8 cellular contexts compared by ENCODE assay signal in genomic region chr1:18948048-18948912, GRCh38. TPM values are rescaled to one million over a fixed set of nuclear protein-coding genes. Genes with fewer than 3 reads are reported as not detected.
DNase-seq lines count a peak whose midpoint lies in the region; ATAC-seq and TF ChIP-seq lines count a peak whose summit lies in the region.

No MANE protein-coding gene starts in this region.

- no peaks in the 10 kb centered on the region for H3K9me3 ChIP-seq in adrenal gland (replicated peaks in 1 of 3)
- H3K9me3 ChIP-seq in mesodermal cell (ENCODE audit: control insufficient read depth, low read length), result no peaks in the 10 kb centered on the region
- no peaks in the 10 kb centered on the region for H3K9me3 ChIP-seq in transverse colon

- H3K27me3 ChIP-seq in adrenal gland, result no peaks in the 10 kb centered on the region
- H3K27me3 ChIP-seq in transverse colon, result no peaks in the 10 kb centered on the region

- TF ChIP-seq CTCF in adrenal gland (IDR thresholded peaks at IDR 0.05) (no peak), transverse colon (IDR thresholded peaks at IDR 0.05) (no peak)

- intact Hi-C loops in adrenal gland (cut with DNase I) (no loop called here), transverse colon (cut with DNase I; ENCODE audit: low total_unique reads) (loop anchor here (1.0 kb wide), 1 partner anchor 27 kb away; no protein-coding TSS in a partner anchor)

- WGBS in adrenal gland, 4 donors, result 45 to 51% (median 49%) methylated on average over 15 of the region's 15 CpGs
- 83 to 87% methylated on average over 11 to 14 of the region's 15 CpGs for WGBS in mesodermal cell (ENCODE audit: insufficient coverage in 2 of 2), 2 experiments
- 57 to 100% methylated on average over 1 to 14 of the region's 15 CpGs for WGBS in transverse colon (ENCODE audit: low coverage in 1 of 2), 2 donors

- TF ChIP-seq POLR2A in adrenal gland (IDR thresholded peaks at IDR 0.05) (no peak), transverse colon (IDR thresholded peaks at IDR 0.05) (no peak)

- ATAC-seq in HG03025 (IDR thresholded peaks at IDR 0.05; ENCODE audit: low FRiP score, unreplicated experiment) (no peak), GM18498 (IDR thresholded peaks at IDR 0.05; ENCODE audit: unreplicated experiment) (no peak)

- H3K36me3 ChIP-seq in adrenal gland (replicated peaks in 1 of 2) (no peaks in the 10 kb centered on the region), mesodermal cell (ENCODE audit: control insufficient read depth, insufficient read depth, low read length) (peaks cover 7% of the 10 kb centered on the region), transverse colon (no peaks in the 10 kb centered on the region)

- TF ChIP-seq EP300 in transverse colon (IDR thresholded peaks at IDR 0.05; ENCODE audit: low read depth), result no peak

- H3K27ac ChIP-seq in adrenal gland, result peak overlapping the region; percentile 70 to 96 (median 91)
- H3K27ac ChIP-seq in mesodermal cell (ENCODE audit: low read depth, low read length, severe bottlenecking), result peak overlapping the region; percentile 95
- peak overlapping the region; percentile 83 to 91 (median 86) for H3K27ac ChIP-seq in transverse colon

- peak; percentile 36 for DNase-seq in stimulated activated CD4-positive, alpha-beta T cell treated with anti-CD3 and anti-CD28 coated beads, Interleukin-12 subunit alpha, Interleukin-12 subunit beta, amount 100 ng/mL, for 4 hours
- DNase-seq in stimulated activated CD4-positive, alpha-beta T cell treated with anti-CD3 and anti-CD28 coated beads, Interleukin-2, amount 100 ng/mL, for 48 hours, result no peak
- DNase-seq in adrenal gland (peak in 4 of 7 donors; percentile 39 to 51 (median 48)), transverse colon (no peak), T1000 (lab: John Stamatoyannopoulos, UW) (no peak)

- in situ Hi-C loops in transverse colon (cut with MboI; ENCODE audit: low pct_ligation_motif_present in 1 of 4, low pct_unique_long_range_greater_than_20kb in 1 of 4, low sequenced_read_pairs in 3 of 4), result no loop called here

- H3K4me1 ChIP-seq in adrenal gland (replicated peaks in 1 of 2) (peaks cover 64 to 86% of the 10 kb centered on the region in 2 donors), mesodermal cell (ENCODE audit: control insufficient read depth, insufficient read depth, low read length, poor library complexity, severe bottlenecking) (peaks cover 69% of the 10 kb centered on the region), transverse colon (peaks cover 46 to 78% (median 64%) of the 10 kb centered on the region in 4 donors)

- no peak overlapping the region for H3K4me3 ChIP-seq in adrenal gland
- H3K4me3 ChIP-seq in mesodermal cell (ENCODE audit: extremely low read depth, insufficient read depth, low read length, poor library complexity, severe bottlenecking), result no peak overlapping the region
- H3K4me3 ChIP-seq in transverse colon, result no peak overlapping the region

RNA-seq across cellular contexts. Expression of gene IFFO2, which starts 8.2 kb away (rescaled TPM):
- 10 to 100 TPM; 13.5 to 23.4 (median 17.9) TPM for total RNA-seq in adrenal gland
- polyA plus RNA-seq in adrenal gland, result 10 to 100 TPM in 1 of 3 donors, 1 to 10 TPM in 2; 5.9 to 10.8 (median 9.7) TPM
- 17.6 TPM for polyA plus RNA-seq in mesodermal cell (2013, experiment 1 of 2)
- polyA plus RNA-seq in mesodermal cell (2013, experiment 2 of 2), result 11.7 TPM
- 100 to 1,000 TPM in 1 of 4 donors, 10 to 100 TPM in 2, 1 to 10 TPM in 1; 5.0 to 145 (median 13.6) TPM for total RNA-seq in transverse colon

RNA-seq across cellular contexts. Expression of gene ALDH4A1, which starts 45.9 kb away (rescaled TPM):
- total RNA-seq in adrenal gland, result 10 to 100 TPM; 18.1 to 46.9 (median 26.5) TPM
- 10 to 100 TPM; 11.3 to 15.1 (median 12.5) TPM for polyA plus RNA-seq in adrenal gland
- polyA plus RNA-seq in mesodermal cell (2013, experiment 1 of 2), result 13.2 TPM
- 12.6 TPM for polyA plus RNA-seq in mesodermal cell (2013, experiment 2 of 2)
- total RNA-seq in transverse colon, result 1 to 10 TPM; 3.8 to 6.0 (median 4.8) TPM

Comparison
In these comparisons a context has a peak if more than half of its experiments do, and no peak if none do; other contexts are left out.
1. DNase-seq: peak in stimulated activated CD4-positive, alpha-beta T cell treated with anti-CD3 and anti-CD28 coated beads, Interleukin-12 subunit alpha, Interleukin-12 subunit beta, amount 100 ng/mL, for 4 hours (single experiment) and adrenal gland (4 of 7); none in stimulated activated CD4-positive, alpha-beta T cell treated with anti-CD3 and anti-CD28 coated beads, Interleukin-2, amount 100 ng/mL, for 48 hours (0 of 2), transverse colon (single experiment) and T1000 (single experiment).
2. Peak in every context shown above with its lines, with median percentiles within 50 percentile points of each other: H3K27ac ChIP-seq.